ENCODE assay signal across 19 cellular contexts in the genomic region with DNA sequence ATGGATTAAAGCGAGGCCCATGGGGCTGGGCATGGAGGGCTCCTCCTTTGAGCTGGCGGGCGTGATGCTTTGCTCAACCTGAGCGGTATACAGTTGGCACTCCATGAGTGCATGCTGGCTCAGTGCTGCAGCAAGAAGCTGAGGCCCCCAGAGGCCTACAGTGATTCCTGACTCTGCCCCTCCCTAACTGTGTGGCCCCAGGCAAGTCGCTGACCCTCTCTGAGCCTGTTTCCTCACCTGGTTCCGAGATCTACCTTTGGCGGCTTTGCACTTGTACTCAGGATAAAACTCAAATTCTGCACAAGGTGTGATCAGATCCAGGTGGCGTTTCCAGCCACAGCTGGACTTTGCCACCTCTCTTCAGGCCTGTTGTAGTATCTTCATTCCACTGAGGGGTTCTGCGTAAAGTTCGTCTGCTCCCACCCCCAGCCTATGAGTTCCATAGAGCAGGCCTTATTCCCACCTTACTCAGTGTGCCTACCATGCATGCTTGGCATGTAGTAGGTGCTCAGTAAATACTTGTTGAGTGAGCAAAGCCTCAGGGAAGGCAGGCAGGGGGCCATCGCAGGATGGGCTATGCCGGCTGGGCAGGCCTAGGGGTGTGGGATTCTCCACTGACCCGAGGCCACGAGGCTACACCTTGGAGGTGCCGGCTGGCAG. TPM values are rescaled to one million over a fixed set of nuclear protein-coding genes. Genes with fewer than 3 reads are reported as not detected.
DNase-seq lines count a peak whose midpoint lies in the region; ATAC-seq and TF ChIP-seq lines count a peak whose summit lies in the region.
"Had no signal": no experiment of that assay in that cellular context is flagged by ENCODE, and none has a peak within 500 bp of the region (broad histone marks: within the 10 kb centered on the region; RNA-seq: fewer than 3 reads in every experiment).

No MANE protein-coding gene starts in this region.

- H2AFZ ChIP-seq in mesenchymal stem cell (ENCODE audit: low read depth, low read length) = no peak overlapping the region
- H2AFZ ChIP-seq: GM23338 had no signal

- no peak overlapping the region for H4K8ac ChIP-seq in mesenchymal stem cell (ENCODE audit: low read length)

- no peak for ATAC-seq in GM21423 (IDR thresholded peaks at IDR 0.05; ENCODE audit: unreplicated experiment)
- ATAC-seq: GM23338, HCT116 had no signal

- H3K27ac ChIP-seq in HEK293 (ENCODE audit: extremely low read depth, low read depth, low read length) = no peak overlapping the region
- H3K27ac ChIP-seq in mesenchymal stem cell (ENCODE audit: low read length, poor library complexity, severe bottlenecking) = no peak overlapping the region

- H3K14ac ChIP-seq in mesenchymal stem cell (ENCODE audit: low read length in 2 of 2) = no peak overlapping the region

- peak; percentile 21 for DNase-seq in HuH-7.5 (ENCODE audit: low spot score)
- DNase-seq in mesenchymal stem cell = no peak
- DNase-seq in iPS-NIHi7 (ENCODE audit: extremely low spot score) = no peak
- DNase-seq in activated naive CD4-positive, alpha-beta T cell treated with anti-CD3 and anti-CD28 coated beads for 36 hours = no peak
- DNase-seq: C1 segment of cervical spinal cord; Calu3; CD4-positive, alpha-beta memory T cell; COR-L47; DMS153; DND-41; H9; HFFc6 had no signal

- H2BK12ac ChIP-seq in mesenchymal stem cell (ENCODE audit: low read length in 2 of 2) = no peak overlapping the region

- H3K4me3 Mint-ChIP-seq in activated naive CD4-positive, alpha-beta T cell treated with anti-CD3 and anti-CD28 coated beads for 36 hours = no peak overlapping the region
- H3K4me3 Mint-ChIP-seq: CD4-positive, alpha-beta memory T cell; GM23338; H9; HFFc6 had no signal

- H2BK5ac ChIP-seq in mesenchymal stem cell (ENCODE audit: low read depth, low read length, poor library complexity, severe bottlenecking) = no peak overlapping the region

- no peaks in the 10 kb centered on the region for H3K9me3 Mint-ChIP-seq in activated naive CD4-positive, alpha-beta T cell treated with anti-CD3 and anti-CD28 coated beads for 36 hours
- H3K9me3 Mint-ChIP-seq: CD4-positive, alpha-beta memory T cell; GM23338; H9; HFFc6 had no signal

- H3K4me3 ChIP-seq in HEK293 (ENCODE audit: low read depth, low read length) (no peak overlapping the region), mesenchymal stem cell (ENCODE audit: insufficient read depth in 1 of 2, low read depth in 1 of 2, low read length in 2 of 2) (no peak overlapping the region)
- H3K4me3 ChIP-seq: GM23338 had no signal

- H3K79me1 ChIP-seq in mesenchymal stem cell (replicated peaks; ENCODE audit: low read length, poor library complexity, severe bottlenecking) = no peaks in the 10 kb centered on the region

- H3K27me3 ChIP-seq in mesenchymal stem cell (ENCODE audit: control insufficient read depth in 1 of 2, insufficient read depth in 1 of 2, low read length in 2 of 2) = no peaks in the 10 kb centered on the region

- H3K27ac Mint-ChIP-seq in activated naive CD4-positive, alpha-beta T cell treated with anti-CD3 and anti-CD28 coated beads for 36 hours = no peak overlapping the region
- H3K27ac Mint-ChIP-seq: CD4-positive, alpha-beta memory T cell; GM23338; H9; HFFc6 had no signal

- intact Hi-C loops in activated naive CD4-positive, alpha-beta T cell treated with anti-CD3 and anti-CD28 coated beads for 36 hours (cut with micrococcal nuclease) = no loop called here

- H3K36me3 ChIP-seq in HEK293 (ENCODE audit: control insufficient read depth in 2 of 2, insufficient read depth in 1 of 2, low read length in 2 of 2) (peaks cover 44 to 88% of the 10 kb centered on the region in 2 experiments), mesenchymal stem cell (ENCODE audit: control insufficient read depth in 1 of 2, insufficient read depth in 2 of 2, low read depth in 1 of 2, low read length in 2 of 2) (peaks cover 40 to 70% of the 10 kb centered on the region in 2 experiments)

- no peaks in the 10 kb centered on the region for H3K9me3 ChIP-seq in HEK293 (ENCODE audit: control insufficient read depth, insufficient read depth, low read depth, low read length)
- H3K9me3 ChIP-seq in mesenchymal stem cell (ENCODE audit: control insufficient read depth, low read length) = no peaks in the 10 kb centered on the region

- no peak overlapping the region for H2BK15ac ChIP-seq in mesenchymal stem cell (ENCODE audit: low read depth, poor library complexity, severe bottlenecking)

- H3K4me1 Mint-ChIP-seq in activated naive CD4-positive, alpha-beta T cell treated with anti-CD3 and anti-CD28 coated beads for 36 hours (ENCODE audit: low read depth) = no peaks in the 10 kb centered on the region
- H3K4me1 Mint-ChIP-seq: CD4-positive, alpha-beta memory T cell; GM23338; H9 had no signal

- H3K23ac ChIP-seq in mesenchymal stem cell (ENCODE audit: low read length in 2 of 2) = no peak overlapping the region

- H4K91ac ChIP-seq in mesenchymal stem cell (ENCODE audit: low read length) = peak overlapping the region; percentile 52

- no peak overlapping the region for H3K4me2 ChIP-seq in mesenchymal stem cell (ENCODE audit: low read length, poor library complexity, severe bottlenecking)
- H3K4me2 ChIP-seq: GM23338 had no signal

- H2BK120ac ChIP-seq in mesenchymal stem cell (ENCODE audit: low read depth, low read length) = no peak overlapping the region

- H3K4ac ChIP-seq in mesenchymal stem cell (ENCODE audit: low read depth in 1 of 2, low read length in 2 of 2) = no peak overlapping the region

- CTCF ChIA-PET in HEK293 (lab: Yijun Ruan, JAX) = interaction anchor here (0.9 kb wide), 1 partner anchor 18 kb away, joined by 3 read pairs; no protein-coding TSS in a partner anchor
- CTCF ChIA-PET in activated naive CD4-positive, alpha-beta T cell treated with anti-CD3 and anti-CD28 coated beads for 36 hours (lab: Charles Lee) = no interaction called here

- no peaks in the 10 kb centered on the region for H3K36me3 Mint-ChIP-seq in activated naive CD4-positive, alpha-beta T cell treated with anti-CD3 and anti-CD28 coated beads for 36 hours (ENCODE audit: low read depth)
- H3K36me3 Mint-ChIP-seq: CD4-positive, alpha-beta memory T cell had no signal

- H3K18ac ChIP-seq in mesenchymal stem cell (ENCODE audit: low read depth in 1 of 2, low read length in 2 of 2) = no peak overlapping the region

- POLR2A ChIA-PET in HEK293 (lab: Yijun Ruan, JAX) = interaction anchor here (1.2 kb wide), 1 partner anchor 25 kb away, joined by 4 read pairs; no protein-coding TSS in a partner anchor

- no peak for TF ChIP-seq CTCF in HEK293 (tag by site-specific recombination; IDR thresholded peaks at IDR 0.05)

- no peak overlapping the region for H3K9ac ChIP-seq in mesenchymal stem cell (ENCODE audit: low read length)

- no peaks in the 10 kb centered on the region for H3K4me1 ChIP-seq in HEK293 (ENCODE audit: control insufficient read depth, insufficient read depth, low read length)
- H3K4me1 ChIP-seq in mesenchymal stem cell (ENCODE audit: control insufficient read depth, insufficient read depth, low read depth, low read length) = peaks cover 9% of the 10 kb centered on the region

- 98% methylated on average over 13 of the region's 15 CpGs for WGBS in mesenchymal stem cell

- H2AK5ac ChIP-seq in mesenchymal stem cell (ENCODE audit: low read length, severe bottlenecking) = no peak overlapping the region

- peaks cover 2% of the 10 kb centered on the region for H3K27me3 Mint-ChIP-seq in activated naive CD4-positive, alpha-beta T cell treated with anti-CD3 and anti-CD28 coated beads for 36 hours (ENCODE audit: low read depth)

TF ChIP-seq in HEK293, 187 proteins besides CTCF, POLR2A, EP300 and RAD21 (continues in another document):
- TF ChIP-seq ZNF600 (tag by site-specific recombination; IDR thresholded peaks at IDR 0.05) = no peak
- no peak for TF ChIP-seq ZBTB17 (tag by site-specific recombination; IDR thresholded peaks at IDR 0.05)
- TF ChIP-seq ZNF585B (tag by site-specific recombination; IDR thresholded peaks at IDR 0.05) = no peak
- TF ChIP-seq ZNF701 (tag by site-specific recombination; IDR thresholded peaks at IDR 0.05) = no peak
- TF ChIP-seq ZNF473 (tag by site-specific recombination; IDR thresholded peaks at IDR 0.05) = no peak
- 0 out of 2 replicates have a peak, but pooled peaks have one; percentile 55 for TF ChIP-seq ZSCAN16 (tag by site-specific recombination; IDR thresholded peaks at IDR 0.05)
- TF ChIP-seq, protein P1, sequence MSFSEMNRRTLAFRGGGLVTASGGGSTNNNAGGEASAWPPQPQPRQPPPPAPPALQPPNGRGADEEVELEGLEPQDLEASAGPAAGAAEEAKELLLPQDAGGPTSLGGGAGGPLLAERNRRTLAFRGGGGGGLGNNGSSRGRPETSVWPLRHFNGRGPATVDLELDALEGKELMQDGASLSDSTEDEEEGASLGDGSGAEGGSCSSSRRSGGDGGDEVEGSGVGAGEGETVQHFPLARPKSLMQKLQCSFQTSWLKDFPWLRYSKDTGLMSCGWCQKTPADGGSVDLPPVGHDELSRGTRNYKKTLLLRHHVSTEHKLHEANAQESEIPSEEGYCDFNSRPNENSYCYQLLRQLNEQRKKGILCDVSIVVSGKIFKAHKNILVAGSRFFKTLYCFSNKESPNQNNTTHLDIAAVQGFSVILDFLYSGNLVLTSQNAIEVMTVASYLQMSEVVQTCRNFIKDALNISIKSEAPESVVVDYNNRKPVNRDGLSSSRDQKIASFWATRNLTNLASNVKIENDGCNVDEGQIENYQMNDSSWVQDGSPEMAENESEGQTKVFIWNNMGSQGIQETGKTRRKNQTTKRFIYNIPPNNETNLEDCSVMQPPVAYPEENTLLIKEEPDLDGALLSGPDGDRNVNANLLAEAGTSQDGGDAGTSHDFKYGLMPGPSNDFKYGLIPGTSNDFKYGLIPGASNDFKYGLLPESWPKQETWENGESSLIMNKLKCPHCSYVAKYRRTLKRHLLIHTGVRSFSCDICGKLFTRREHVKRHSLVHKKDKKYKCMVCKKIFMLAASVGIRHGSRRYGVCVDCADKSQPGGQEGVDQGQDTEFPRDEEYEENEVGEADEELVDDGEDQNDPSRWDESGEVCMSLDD (tag by site-specific recombination; IDR thresholded peaks at IDR 0.05) = no peak

RNA-seq across cellular contexts. Expression of a gene that starts 7.9 kb away (rescaled TPM):
- 27.7 TPM for polyA plus RNA-seq in mesenchymal stem cell (2013, experiment 1 of 2)
- 25.6 TPM for polyA plus RNA-seq in mesenchymal stem cell (2013, experiment 2 of 2)
- total RNA-seq in activated naive CD4-positive, alpha-beta T cell treated with anti-CD3 and anti-CD28 coated beads for 36 hours = under 1 TPM; 0.76 to 0.84 TPM
- polyA plus RNA-seq: CD4-positive, alpha-beta memory T cell had no signal

RNA-seq across cellular contexts. Expression of a gene that starts 23.6 kb away (rescaled TPM):
- polyA plus RNA-seq in mesenchymal stem cell (2013, experiment 1 of 2) = 0.14 TPM
- polyA plus RNA-seq in mesenchymal stem cell (2013, experiment 2 of 2) = 0.18 TPM
- total RNA-seq in activated naive CD4-positive, alpha-beta T cell treated with anti-CD3 and anti-CD28 coated beads for 36 hours = not detected
- total RNA-seq: A172; Calu3; CD4-positive, alpha-beta memory T cell; H4; HFFc6 had no signal
- polyA plus RNA-seq: BJ; CD4-positive, alpha-beta memory T cell had no signal
